8 cellular contexts compared by ENCODE assay signal in the genomic region with DNA sequence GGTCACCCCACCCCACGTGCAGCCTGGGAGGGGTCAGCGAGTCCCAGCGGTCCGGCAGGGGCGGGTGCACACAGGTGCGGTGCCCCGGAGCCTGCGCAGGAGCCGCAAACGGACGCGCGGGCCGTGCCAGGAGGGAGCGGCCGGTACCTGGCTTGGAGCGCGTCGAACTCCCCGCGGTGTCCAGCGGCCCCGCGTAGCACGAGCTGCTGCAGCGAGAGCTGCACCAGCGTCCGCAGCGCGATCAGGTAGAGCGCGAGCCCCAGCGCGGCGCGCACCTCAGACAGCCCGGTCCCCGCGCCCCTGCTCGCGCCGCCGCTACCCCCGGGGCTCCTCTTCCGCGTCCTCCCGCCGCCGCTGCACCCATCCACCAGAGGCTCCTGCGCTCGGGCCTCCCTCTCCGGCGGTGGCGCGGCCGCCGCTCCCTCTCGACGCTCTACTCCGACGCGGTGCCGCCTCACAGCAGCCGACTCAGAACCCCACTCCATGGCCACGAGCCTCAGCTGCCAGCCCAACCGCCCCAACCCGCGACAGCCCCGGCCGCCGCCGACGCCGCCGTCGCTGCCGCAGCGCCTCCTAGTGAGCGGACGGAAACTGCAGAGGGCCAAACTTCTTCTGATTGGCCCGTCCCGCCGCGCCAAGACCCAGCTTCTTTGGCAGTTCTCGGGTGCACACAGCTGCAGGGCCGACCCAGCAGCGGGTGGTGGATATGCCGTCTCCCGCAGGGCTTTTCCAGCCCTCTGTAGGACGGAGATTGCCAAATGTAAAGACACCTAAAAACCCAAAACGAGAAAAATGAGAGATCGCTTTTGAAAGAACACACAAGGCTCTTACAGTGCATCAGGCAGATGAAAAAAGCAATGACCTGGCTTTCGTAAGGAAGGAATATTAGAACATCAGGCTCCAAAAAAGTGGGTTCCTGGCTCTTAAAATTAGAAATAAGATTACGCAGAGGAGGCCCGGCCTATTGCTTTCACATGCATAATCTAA. TPM values are rescaled to one million over a fixed set of nuclear protein-coding genes. Genes with fewer than 3 reads are reported as not detected.
DNase-seq lines count a peak whose midpoint lies in the region; ATAC-seq and TF ChIP-seq lines count a peak whose summit lies in the region.

A gene with protein sequence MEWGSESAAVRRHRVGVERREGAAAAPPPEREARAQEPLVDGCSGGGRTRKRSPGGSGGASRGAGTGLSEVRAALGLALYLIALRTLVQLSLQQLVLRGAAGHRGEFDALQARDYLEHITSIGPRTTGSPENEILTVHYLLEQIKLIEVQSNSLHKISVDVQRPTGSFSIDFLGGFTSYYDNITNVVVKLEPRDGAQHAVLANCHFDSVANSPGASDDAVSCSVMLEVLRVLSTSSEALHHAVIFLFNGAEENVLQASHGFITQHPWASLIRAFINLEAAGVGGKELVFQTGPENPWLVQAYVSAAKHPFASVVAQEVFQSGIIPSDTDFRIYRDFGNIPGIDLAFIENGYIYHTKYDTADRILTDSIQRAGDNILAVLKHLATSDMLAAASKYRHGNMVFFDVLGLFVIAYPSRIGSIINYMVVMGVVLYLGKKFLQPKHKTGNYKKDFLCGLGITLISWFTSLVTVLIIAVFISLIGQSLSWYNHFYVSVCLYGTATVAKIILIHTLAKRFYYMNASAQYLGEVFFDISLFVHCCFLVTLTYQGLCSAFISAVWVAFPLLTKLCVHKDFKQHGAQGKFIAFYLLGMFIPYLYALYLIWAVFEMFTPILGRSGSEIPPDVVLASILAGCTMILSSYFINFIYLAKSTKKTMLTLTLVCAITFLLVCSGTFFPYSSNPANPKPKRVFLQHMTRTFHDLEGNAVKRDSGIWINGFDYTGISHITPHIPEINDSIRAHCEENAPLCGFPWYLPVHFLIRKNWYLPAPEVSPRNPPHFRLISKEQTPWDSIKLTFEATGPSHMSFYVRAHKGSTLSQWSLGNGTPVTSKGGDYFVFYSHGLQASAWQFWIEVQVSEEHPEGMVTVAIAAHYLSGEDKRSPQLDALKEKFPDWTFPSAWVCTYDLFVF (minus strand): TSS at position 575 of the 987 bp plus-strand sequence. CDS start 90 bp downstream, at position 485.

- TF ChIP-seq CTCF in GM13977 (IDR thresholded peaks at IDR 0.05; ENCODE audit: extremely low read depth, insufficient read depth, missing control alignments) (peak; percentile 95), left ventricle myocardium inferior (IDR thresholded peaks at IDR 0.05; ENCODE audit: borderline replicate concordance) (peak; percentile 92), psoas muscle (IDR thresholded peaks at IDR 0.05) (peak; percentile 84)

- peaks cover 6% of the 10 kb centered on the region for H3K36me3 ChIP-seq in left ventricle myocardium inferior
- H3K36me3 ChIP-seq in psoas muscle (ENCODE audit: insufficient read depth in 1 of 2, low read depth in 1 of 2) = peaks cover 0 to 12% of the 10 kb centered on the region in 2 donors
- H3K36me3 ChIP-seq in urinary bladder (ENCODE audit: insufficient read depth) = no peaks in the 10 kb centered on the region

- H3K9me3 ChIP-seq in left ventricle myocardium inferior (replicated peaks) (no peaks in the 10 kb centered on the region), psoas muscle (no peaks in the 10 kb centered on the region)

- peak; percentile 89 for DNase-seq in GM13977 (ENCODE audit: low spot score)
- peak; percentile 78 for DNase-seq in NCI-H1436 (lab: John Stamatoyannopoulos, UW)
- DNase-seq in T-helper 1 cell = peak; percentile 70 to 89 (median 83)
- peak; percentile 75 for DNase-seq in amniotic epithelial cell (ENCODE audit: low read depth)
- DNase-seq in left ventricle myocardium inferior = peak; percentile 92
- DNase-seq in psoas muscle = peak; percentile 92 to 95

- no peaks in the 10 kb centered on the region for H3K27me3 ChIP-seq in left ventricle myocardium inferior (ENCODE audit: low read depth)
- no peaks in the 10 kb centered on the region for H3K27me3 ChIP-seq in psoas muscle (ENCODE audit: insufficient read depth in 3 of 3, low read length in 2 of 3)

- WGBS in psoas muscle, 3 donors = 0 to 1% (median 1%) methylated on average over 66 to 95 of the region's 95 CpGs
- WGBS in urinary bladder = 1% methylated on average over 95 of the region's 95 CpGs

- intact Hi-C loops in left ventricle myocardium inferior (cut with micrococcal nuclease) (no loop called here), psoas muscle (cut with DNase I) (loop anchor here in 1 of 2 donors (10.0 kb wide), 1 partner anchor 398 kb away; a partner anchor contains a TSS)

- H3K4me3 ChIP-seq in left ventricle myocardium inferior (peak within 1 kb of the TSS; percentile 90), psoas muscle (peak within 1 kb of the TSS; percentile 95), urinary bladder (ENCODE audit: low read depth, low read length) (peak within 1 kb of the TSS; percentile 88)

- H3K4me1 ChIP-seq in left ventricle myocardium inferior (peaks cover 38% of the 10 kb centered on the region), psoas muscle (peaks cover 9% of the 10 kb centered on the region), urinary bladder (ENCODE audit: insufficient read depth) (no peaks in the 10 kb centered on the region)

- H3K27ac ChIP-seq in left ventricle myocardium inferior (replicated peaks) (peak within 1 kb of the TSS; percentile 80), psoas muscle (peak within 1 kb of the TSS; percentile 86), urinary bladder (ENCODE audit: low read depth) (peak within 1 kb of the TSS; percentile 81)

- ATAC-seq in HG02852 (IDR thresholded peaks at IDR 0.05; ENCODE audit: unreplicated experiment) (peak; percentile 83), psoas muscle (peak; percentile 92 to 94 (median 94))

- in situ Hi-C loops in GM13977 (cut with MboI; ENCODE audit: low pct_unique_long_range_greater_than_20kb, low sequenced_read_pairs, unreplicated experiment) = no loop called here

RNA-seq across cellular contexts. Expression of the gene that starts here (rescaled TPM):
- 23.9 TPM for total RNA-seq in left ventricle myocardium inferior
- total RNA-seq in psoas muscle = 10 to 100 TPM in 1 of 4 donors, 1 to 10 TPM in 3; 5.0 to 12.3 (median 9.4) TPM
- polyA plus RNA-seq in psoas muscle = 1 to 10 TPM; 2.4 to 8.8 (median 3.1) TPM
- total RNA-seq in urinary bladder = 40.0 TPM
- 12.0 TPM for polyA plus RNA-seq in urinary bladder

Comparison
In these comparisons a context has a peak if more than half of its experiments do, and no peak if none do; other contexts are left out.
1. Peak in every context shown above with its lines: DNase-seq, ATAC-seq, H3K4me3 ChIP-seq and H3K27ac ChIP-seq.